ENCODE assay signal across 14 cellular contexts in the genomic region with DNA sequence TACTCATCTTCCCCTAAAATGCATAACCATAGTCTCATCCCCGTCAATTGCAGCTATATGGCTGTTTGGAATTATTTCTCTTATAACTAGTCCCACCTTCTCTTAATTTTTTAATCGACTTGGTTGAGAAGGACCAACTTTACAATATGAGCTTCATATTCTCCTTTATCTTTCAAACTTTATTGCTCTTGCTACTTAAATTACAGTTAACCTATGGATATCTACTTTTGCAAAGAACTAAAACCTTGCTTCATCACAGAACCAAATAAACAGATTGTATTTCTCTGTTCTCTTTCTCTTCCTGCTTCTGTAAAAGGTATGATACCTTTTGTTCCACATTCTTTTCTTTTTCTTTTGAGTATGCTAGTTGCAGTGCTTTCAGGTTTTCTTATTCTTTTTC. TPM values are rescaled to one million over a fixed set of nuclear protein-coding genes. Genes with fewer than 3 reads are reported as not detected.
DNase-seq lines count a peak whose midpoint lies in the region; ATAC-seq and TF ChIP-seq lines count a peak whose summit lies in the region.
"Had no signal": no experiment of that assay in that cellular context is flagged by ENCODE, and none has a peak within 500 bp of the region (broad histone marks: within the 10 kb centered on the region; RNA-seq: fewer than 3 reads in every experiment).

No MANE protein-coding gene starts in this region.

- no peaks in the 10 kb centered on the region for H3K9me3 ChIP-seq in Loucy (ENCODE audit: insufficient read depth, low read depth, low read length)
- H3K9me3 ChIP-seq: ovary had no signal

- peaks cover 3 to 15% of the 10 kb centered on the region in 2 donors for H3K36me3 Mint-ChIP-seq in activated T-cell treated with anti-CD3 and anti-CD28 coated beads, Interleukin-2, amount 50 U/mL, for 72 hours (ENCODE audit: insufficient read depth in 2 of 2)
- H3K36me3 Mint-ChIP-seq in activated naive CD8-positive, alpha-beta T cell = peaks cover 6% of the 10 kb centered on the region
- H3K36me3 Mint-ChIP-seq in stimulated activated memory B cell treated with anti-CD40 and anti-IgM and Interleukin-4, amounts not matched to agents 10 μg/mL and 1 μg/mL and 100 μg/mL, for 72 hours = peaks cover 19% of the 10 kb centered on the region

- H3K79me2 ChIP-seq in Loucy (ENCODE audit: insufficient read depth, low read length) = peaks cover 60% of the 10 kb centered on the region

- peaks cover 15% of the 10 kb centered on the region; the same call in 1 of the 2 replicates for H3F3A ChIP-seq in Loucy (ENCODE audit: low read depth)

- peaks cover 79% of the 10 kb centered on the region for H3K4me1 ChIP-seq in Loucy (ENCODE audit: insufficient read depth, low read length, poor library complexity, severe bottlenecking)

- peaks cover 85% of the 10 kb centered on the region for H3K4me1 Mint-ChIP-seq in activated T-cell treated with anti-CD3 and anti-CD28 coated beads, Interleukin-2, amount 50 U/mL, for 72 hours (ENCODE audit: low read depth)
- H3K4me1 Mint-ChIP-seq in activated naive CD8-positive, alpha-beta T cell (ENCODE audit: low read depth) = peaks cover 65% of the 10 kb centered on the region
- H3K4me1 Mint-ChIP-seq in stimulated activated memory B cell treated with anti-CD40 and anti-IgM and Interleukin-4, amounts not matched to agents 10 μg/mL and 1 μg/mL and 100 μg/mL, for 72 hours = peaks cover 68% of the 10 kb centered on the region

- H3K4me2 ChIP-seq in Loucy (ENCODE audit: low read depth, low read length, poor library complexity, severe bottlenecking) = peak overlapping the region; percentile 94

- no peaks in the 10 kb centered on the region for H3K36me3 ChIP-seq in Loucy (ENCODE audit: insufficient read depth, low read length)
- H3K36me3 ChIP-seq: ovary had no signal

- no peaks in the 10 kb centered on the region for H3K9me3 Mint-ChIP-seq in activated T-cell treated with anti-CD3 and anti-CD28 coated beads, Interleukin-2, amount 50 U/mL, for 72 hours
- H3K9me3 Mint-ChIP-seq in activated naive CD8-positive, alpha-beta T cell (ENCODE audit: low read depth) = no peaks in the 10 kb centered on the region
- H3K9me3 Mint-ChIP-seq in stimulated activated memory B cell treated with anti-CD40 and anti-IgM and Interleukin-4, amounts not matched to agents 10 μg/mL and 1 μg/mL and 100 μg/mL, for 72 hours = no peaks in the 10 kb centered on the region

- no peak overlapping the region for H2AFZ ChIP-seq in Loucy (ENCODE audit: low read length)

- no peaks in the 10 kb centered on the region for H3K27me3 Mint-ChIP-seq in activated T-cell treated with anti-CD3 and anti-CD28 coated beads, Interleukin-2, amount 50 U/mL, for 72 hours (ENCODE audit: low read depth)
- H3K27me3 Mint-ChIP-seq in activated naive CD8-positive, alpha-beta T cell = no peaks in the 10 kb centered on the region
- no peaks in the 10 kb centered on the region for H3K27me3 Mint-ChIP-seq in stimulated activated memory B cell treated with anti-CD40 and anti-IgM and Interleukin-4, amounts not matched to agents 10 μg/mL and 1 μg/mL and 100 μg/mL, for 72 hours

- no peak for DNase-seq in activated T-cell treated with anti-CD3 and anti-CD28 coated beads, Interleukin-2, amount 50 U/mL, for 72 hours
- no peak for DNase-seq in activated T-cell treated with anti-CD3 and anti-CD28 coated beads, Interleukin-2, amount 50 U/mL, for 1 hour
- DNase-seq in SIG-M5 (lab: John Stamatoyannopoulos, UW) (no peak), omental fat pad (ENCODE audit: low spot score) (no peak)
- DNase-seq: COR-L47, foreskin fibroblast, NCI-H1092 treated with DMSO at 0.1 percent for 48 hours, ovary had no signal

- peak overlapping the region; percentile 7 for H3K9ac ChIP-seq in Loucy (ENCODE audit: low read depth, low read length, poor library complexity, severe bottlenecking)

- peaks cover 3% of the 10 kb centered on the region for H4K20me1 ChIP-seq in Loucy (ENCODE audit: insufficient read depth, low read length, poor library complexity, severe bottlenecking)

- peak overlapping the region; percentile 96 for H3K27ac Mint-ChIP-seq in activated T-cell treated with anti-CD3 and anti-CD28 coated beads, Interleukin-2, amount 50 U/mL, for 72 hours
- H3K27ac Mint-ChIP-seq in activated naive CD8-positive, alpha-beta T cell = peak overlapping the region; percentile 86
- peak overlapping the region; percentile 93 for H3K27ac Mint-ChIP-seq in stimulated activated memory B cell treated with anti-CD40 and anti-IgM and Interleukin-4, amounts not matched to agents 10 μg/mL and 1 μg/mL and 100 μg/mL, for 72 hours

- H3K9me2 ChIP-seq in Loucy (replicated peaks; ENCODE audit: low read depth, low read length) = no peaks in the 10 kb centered on the region

- TF ChIP-seq CTCF in Loucy (conservative IDR thresholded peaks at IDR 0.05; ENCODE audit: low read length) (no peak), omental fat pad (IDR thresholded peaks at IDR 0.05) (no peak)

- no peaks in the 10 kb centered on the region for H3K27me3 ChIP-seq in Loucy (ENCODE audit: insufficient read depth, low read length, poor library complexity, severe bottlenecking)
- H3K27me3 ChIP-seq: ovary had no signal

- peak overlapping the region; percentile 83 to 92 for H3K4me3 Mint-ChIP-seq in activated T-cell treated with anti-CD3 and anti-CD28 coated beads, Interleukin-2, amount 50 U/mL, for 72 hours
- H3K4me3 Mint-ChIP-seq in activated naive CD8-positive, alpha-beta T cell = peak overlapping the region; percentile 30
- peak overlapping the region; percentile 65 for H3K4me3 Mint-ChIP-seq in stimulated activated memory B cell treated with anti-CD40 and anti-IgM and Interleukin-4, amounts not matched to agents 10 μg/mL and 1 μg/mL and 100 μg/mL, for 72 hours

- ATAC-seq in activated T-cell treated with anti-CD3 and anti-CD28 coated beads, Interleukin-2, amount 50 U/mL, for 72 hours (replicated peaks in 1 of 2) = no peak
- ATAC-seq in stimulated activated memory B cell treated with anti-CD40 and anti-IgM and Interleukin-4, amounts not matched to agents 10 μg/mL and 1 μg/mL and 100 μg/mL, for 72 hours = no peak
- ATAC-seq in HG02938 (IDR thresholded peaks at IDR 0.05; ENCODE audit: unreplicated experiment) (no peak), omental fat pad (ENCODE audit: low FRiP score) (no peak)
- ATAC-seq: left colon, Right ventricle myocardium inferior had no signal

- peak overlapping the region; percentile 21 for H3K4me3 ChIP-seq in Loucy (ENCODE audit: low read length, poor library complexity, severe bottlenecking)
- H3K4me3 ChIP-seq: ovary had no signal

RNA-seq across cellular contexts. Expression of a gene that starts 6.1 kb away (rescaled TPM):
- 100 to 1,000 TPM; 215 to 250 TPM for total RNA-seq in activated T-cell treated with anti-CD3 and anti-CD28 coated beads, Interleukin-2, amount 50 U/mL, for 72 hours
- 100 to 1,000 TPM in 2 of 4 donors, 10 to 100 TPM in 2; 43.3 to 159 (median 74.2) TPM for total RNA-seq in omental fat pad

RNA-seq across cellular contexts. Expression of a gene that starts 42.6 kb away (rescaled TPM):
- total RNA-seq in activated T-cell treated with anti-CD3 and anti-CD28 coated beads, Interleukin-2, amount 50 U/mL, for 72 hours = 10 to 100 TPM; 33.7 to 37.9 TPM
- total RNA-seq in omental fat pad = 10 to 100 TPM; 16.5 to 20.2 (median 17.7) TPM

Comparison
In these comparisons a context has a peak if more than half of its experiments do, and no peak if none do; other contexts are left out.
1. H3K4me3 Mint-ChIP-seq: peak in every context shown above with its lines; median percentile 88 in activated T-cell treated with anti-CD3 and anti-CD28 coated beads, Interleukin-2, amount 50 U/mL, for 72 hours; 65 in stimulated activated memory B cell treated with anti-CD40 and anti-IgM and Interleukin-4, amounts not matched to agents 10 μg/mL and 1 μg/mL and 100 μg/mL, for 72 hours; 30 in activated naive CD8-positive, alpha-beta T cell.